In genomic region chr18:58054041-58054733, GRCh38 we compare ENCODE assay signal across 1 cellular context.
TF ChIP-seq lines count a peak whose summit lies in the region.

No MANE protein-coding gene starts in this region.

TF ChIP-seq in K562, 482 proteins besides CTCF, POLR2A, EP300 and RAD21 (continued from another document):
- TF ChIP-seq GTF2B (IDR thresholded peaks at IDR 0.05; ENCODE audit: extremely low read depth, insufficient read length) (no peak), PYGO2 (tag; IDR thresholded peaks at IDR 0.05) (no peak), STAT6 (CRISPR knock-in tag; IDR thresholded peaks at IDR 0.05) (no peak), SMARCE1 (IDR thresholded peaks at IDR 0.05) (peak; percentile 30; the same call in 1 of the 2 replicates), MNT (conservative IDR thresholded peaks at IDR 0.05) (no peak), ETS2 (tag; IDR thresholded peaks at IDR 0.05; ENCODE audit: borderline replicate concordance, poor library complexity, severe bottlenecking) (no peak)
